ENCODE assay signal across 1 cellular context in genomic region chr19:1251233-1251502, GRCh38.
A peak's percentile ranks its signal among the peaks of the same experiment; 100 is the strongest.
TF ChIP-seq lines count a peak whose summit lies in the region.

No MANE protein-coding gene starts in this region.

TF ChIP-seq in HepG2, 621 proteins besides CTCF, POLR2A, EP300 and RAD21:
- TF ChIP-seq ZNF160 (CRISPR knock-in tag; IDR thresholded peaks at IDR 0.05) (0 out of 2 replicates have a peak, but pooled peaks have one; percentile 21), HNRNPK (IDR thresholded peaks at IDR 0.05; ENCODE audit: low read depth, low read length, poor library complexity, severe bottlenecking) (peak; percentile 5), POLR2AphosphoS5 (IDR thresholded peaks at IDR 0.05; ENCODE audit: low read depth, low read length) (peak; percentile 36; the same call in 1 of the 2 replicates), DZIP1 (CRISPR knock-in tag; IDR thresholded peaks at IDR 0.05) (no peak), HNF4G (IDR thresholded peaks at IDR 0.05; ENCODE audit: borderline replicate concordance, low read depth, low read length) (no peak), HNF4G (CRISPR knock-in tag; IDR thresholded peaks at IDR 0.05; ENCODE audit: borderline replicate concordance, low read depth) (0 out of 2 replicates have a peak, but pooled peaks have one; percentile 2)
